1 cellular context compared by ENCODE assay signal in genomic region chr22:29301716-29302401, GRCh38.
TF ChIP-seq lines count a peak whose summit lies in the region.

No MANE protein-coding gene starts in this region.

TF ChIP-seq in K562, 482 proteins besides CTCF, POLR2A, EP300 and RAD21:
- TF ChIP-seq POLR2G (IDR thresholded peaks at IDR 0.05; ENCODE audit: low read depth, low read length), result peak; percentile 51
- no peak for TF ChIP-seq MBD2 (IDR thresholded peaks at IDR 0.05; ENCODE audit: borderline replicate concordance, low read depth)
TF ChIP-seq in K562: peak in this region for 1.
